In genomic region chr22:20550057-20550817, GRCh38 we compare ENCODE assay signal across 1 cellular context.
TF ChIP-seq lines count a peak whose summit lies in the region.

No MANE protein-coding gene starts in this region.

TF ChIP-seq in SK-N-SH, 30 proteins besides CTCF, POLR2A, EP300 and RAD21 (continued from another document):
- no peak for TF ChIP-seq IRF3 (IDR thresholded peaks at IDR 0.05; ENCODE audit: low read depth, low read length)
- TF ChIP-seq JUND (IDR thresholded peaks at IDR 0.05): no peak
- TF ChIP-seq FOXJ3 (CRISPR knock-in tag; IDR thresholded peaks at IDR 0.05): no peak
- no peak for TF ChIP-seq ELF1 (IDR thresholded peaks at IDR 0.05)
- no peak for TF ChIP-seq EZH2phosphoT487 (IDR thresholded peaks at IDR 0.05; ENCODE audit: borderline replicate concordance, low read depth)
- no peak for TF ChIP-seq FOSL2 (IDR thresholded peaks at IDR 0.05; ENCODE audit: borderline replicate concordance, low read depth)
- no peak for TF ChIP-seq ZBTB33 (IDR thresholded peaks at IDR 0.05; ENCODE audit: borderline replicate concordance, low read depth)
- no peak for TF ChIP-seq RXRA (IDR thresholded peaks at IDR 0.05; ENCODE audit: borderline replicate concordance, low read depth)
- no peak for TF ChIP-seq RCOR1 (IDR thresholded peaks at IDR 0.05; ENCODE audit: low read length)
